15 cellular contexts compared by ENCODE assay signal in genomic region chr3:29694331-29694730, GRCh38.
DNase-seq lines count a peak whose midpoint lies in the region; ATAC-seq and TF ChIP-seq lines count a peak whose summit lies in the region.
"Had no signal": no experiment of that assay in that cellular context is flagged by ENCODE, and none has a peak within 500 bp of the region (broad histone marks: within the 10 kb centered on the region; RNA-seq: fewer than 3 reads in every experiment).

No MANE protein-coding gene starts in this region.

- no peaks in the 10 kb centered on the region for H3K27me3 ChIP-seq in cardiac muscle cell
- H3K27me3 ChIP-seq in breast epithelium, result no peaks in the 10 kb centered on the region

- DNase-seq in cardiac muscle cell (ENCODE audit: low read depth in 1 of 2, low spot score in 1 of 2) (peak in 1 of 2 donors; percentile 36), cardiac septum (ENCODE audit: low spot score) (no peak), breast epithelium (ENCODE audit: low spot score in 2 of 2) (no peak), type B pancreatic cell (ENCODE audit: extremely low spot score, unreplicated experiment) (no peak), occipital lobe (lab: John Stamatoyannopoulos, UW) (no peak)
- DNase-seq in stimulated activated CD4-positive, alpha-beta T cell treated with anti-CD3 and anti-CD28 coated beads, Interleukin-2, amount 100 ng/mL, for 48 hours, result no peak
- DNase-seq: activated CD4-positive, alpha-beta T cell treated with anti-CD3 and anti-CD28 coated beads for 4 hours; activated T-cell treated with anti-CD3 and anti-CD28 coated beads for 4 hours; CD8-positive, alpha-beta memory T cell; NCI-H524 treated with DMSO at 0.1 percent for 48 hours; stimulated activated CD4-positive, alpha-beta T cell treated with anti-CD3 and anti-CD28 coated beads, Interleukin-1b, Interleukin-23, amount 100 ng/mL, for 48 hours; T-helper 17 cell had no signal

- ATAC-seq in GM21390 (IDR thresholded peaks at IDR 0.05; ENCODE audit: unreplicated experiment), result no peak
- ATAC-seq: T-helper 17 cell had no signal

- peak overlapping the region; percentile 93 for H3K27ac ChIP-seq in cardiac muscle cell
- peak overlapping the region; percentile 41 to 48 for H3K27ac ChIP-seq in breast epithelium
- H3K27ac ChIP-seq in mesodermal cell (ENCODE audit: low read depth, low read length, severe bottlenecking), result peak overlapping the region; percentile 99
- H3K27ac ChIP-seq: 22Rv1 had no signal

- TF ChIP-seq CTCF in cardiac muscle cell (IDR thresholded peaks at IDR 0.05; ENCODE audit: low read depth, low read length) (no peak), breast epithelium (IDR thresholded peaks at IDR 0.05) (no peak), type B pancreatic cell (conservative IDR thresholded peaks at IDR 0.05) (no peak)

- H3K4me1 ChIP-seq in cardiac muscle cell (ENCODE audit: low read depth) (peaks cover 40% of the 10 kb centered on the region), breast epithelium (peaks cover 0 to 9% of the 10 kb centered on the region in 2 donors), mesodermal cell (ENCODE audit: control insufficient read depth, insufficient read depth, low read length, poor library complexity, severe bottlenecking) (peaks cover 39% of the 10 kb centered on the region)

- H3K9me3 Mint-ChIP-seq in type B pancreatic cell, result no peaks in the 10 kb centered on the region

- no peak for TF ChIP-seq POLR2A in breast epithelium (IDR thresholded peaks at IDR 0.05)

- H3K36me3 ChIP-seq in cardiac muscle cell (no peaks in the 10 kb centered on the region), breast epithelium (no peaks in the 10 kb centered on the region), mesodermal cell (ENCODE audit: control insufficient read depth, insufficient read depth, low read length) (peaks cover 19% of the 10 kb centered on the region)

- 40% methylated on average over 1 of the region's 2 CpGs; no CpG with 5 or more reads in 1 of the 2 experiments for WGBS in mesodermal cell (ENCODE audit: insufficient coverage in 2 of 2), 2 experiments

- peaks cover 4% of the 10 kb centered on the region for H3K36me3 Mint-ChIP-seq in type B pancreatic cell
- H3K36me3 Mint-ChIP-seq: CD8-positive, alpha-beta memory T cell had no signal

- peaks cover 3% of the 10 kb centered on the region for H3K27me3 Mint-ChIP-seq in type B pancreatic cell
- H3K27me3 Mint-ChIP-seq: T-helper 17 cell had no signal

- H3K27ac Mint-ChIP-seq in type B pancreatic cell, result peak overlapping the region; percentile 52
- H3K27ac Mint-ChIP-seq: CD8-positive, alpha-beta memory T cell; T-helper 17 cell had no signal

- intact Hi-C loops in cardiac septum (cut with DNase I) (no loop called here), breast epithelium (cut with DNase I; ENCODE audit: low total_unique reads) (no loop called here)

- peaks cover 48% of the 10 kb centered on the region for H3K4me1 Mint-ChIP-seq in type B pancreatic cell (ENCODE audit: unreplicated experiment)
- H3K4me1 Mint-ChIP-seq: CD8-positive, alpha-beta memory T cell; T-helper 17 cell had no signal

- H3K4me3 Mint-ChIP-seq in type B pancreatic cell, result no peak overlapping the region
- H3K4me3 Mint-ChIP-seq: CD8-positive, alpha-beta memory T cell; T-helper 17 cell had no signal

- H3K4me3 ChIP-seq in cardiac muscle cell (no peak overlapping the region), breast epithelium (no peak overlapping the region), mesodermal cell (ENCODE audit: extremely low read depth, insufficient read depth, low read length, poor library complexity, severe bottlenecking) (no peak overlapping the region)

- H3K9me3 ChIP-seq in cardiac muscle cell (ENCODE audit: low read depth) (no peaks in the 10 kb centered on the region), breast epithelium (no peaks in the 10 kb centered on the region), mesodermal cell (ENCODE audit: control insufficient read depth, low read length) (no peaks in the 10 kb centered on the region)

Comparison
In these comparisons a context has a peak if more than half of its experiments do, and no peak if none do; other contexts are left out.
1. H3K27ac ChIP-seq: peak in every context shown above with its lines; median percentile 99 in mesodermal cell; 93 in cardiac muscle cell; 44 in breast epithelium.